In the genomic region with DNA sequence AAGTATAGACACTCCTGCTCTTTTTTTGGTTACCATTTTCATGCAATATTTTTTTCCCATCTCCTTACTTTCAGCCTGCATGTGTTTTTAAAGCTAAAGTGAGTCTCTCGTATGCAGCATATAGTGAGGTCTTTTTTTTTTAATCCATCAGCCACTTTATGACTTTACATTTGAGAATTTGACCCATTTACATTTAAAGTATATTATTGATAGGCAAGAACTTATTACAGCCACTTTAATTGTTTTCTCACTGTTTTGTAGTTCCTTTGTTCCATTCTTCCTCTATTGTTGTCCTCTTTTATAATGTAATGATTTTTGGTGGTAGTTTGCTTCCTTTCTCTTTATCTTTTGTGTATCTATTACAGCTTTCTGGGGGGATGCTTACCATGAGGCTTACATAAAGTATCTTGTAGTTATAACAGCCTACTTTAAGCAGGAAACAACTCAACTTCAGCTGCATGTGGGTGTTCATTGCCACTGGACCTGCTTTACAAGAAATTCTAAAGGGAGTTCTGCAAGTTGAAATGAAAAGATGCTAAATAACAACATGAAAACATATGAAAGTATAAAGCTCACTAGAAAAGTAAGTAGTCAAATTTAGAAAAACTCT, we compare ENCODE assay signal across 1 cellular context.
TF ChIP-seq lines count a peak whose summit lies in the region.

No MANE protein-coding gene starts in this region.

TF ChIP-seq in HEK293T, 16 proteins besides CTCF, POLR2A, EP300 and RAD21:
- TF ChIP-seq SP1 (IDR thresholded peaks at IDR 0.05) = no peak
- TF ChIP-seq HDGF (IDR thresholded peaks at IDR 0.05; ENCODE audit: borderline replicate concordance) = no peak
- TF ChIP-seq ELF4 (IDR thresholded peaks at IDR 0.05) = no peak
- TF ChIP-seq NFRKB (IDR thresholded peaks at IDR 0.05) = no peak
- TF ChIP-seq SUZ12 (IDR thresholded peaks at IDR 0.05) = no peak
- TF ChIP-seq FOXM1 (IDR thresholded peaks at IDR 0.05; ENCODE audit: borderline replicate concordance) = no peak
- TF ChIP-seq BHLHE40 (IDR thresholded peaks at IDR 0.05; ENCODE audit: borderline replicate concordance) = no peak
- TF ChIP-seq FOXK2 (IDR thresholded peaks at IDR 0.05) = no peak
- no peak for TF ChIP-seq FOXA1 (IDR thresholded peaks at IDR 0.05)
- TF ChIP-seq L3MBTL2 (conservative IDR thresholded peaks at IDR 0.05) = no peak
- no peak for TF ChIP-seq ARNT (IDR thresholded peaks at IDR 0.05)
- no peak for TF ChIP-seq LEF1 (IDR thresholded peaks at IDR 0.05; ENCODE audit: borderline replicate concordance)
- no peak for TF ChIP-seq CTBP1 (IDR thresholded peaks at IDR 0.05; ENCODE audit: borderline replicate concordance)
